ENCODE assay signal across 8 cellular contexts in genomic region chr11:103108933-103109817, GRCh38. TPM values are rescaled to one million over a fixed set of nuclear protein-coding genes. Genes with fewer than 3 reads are reported as not detected.
DNase-seq lines count a peak whose midpoint lies in the region; TF ChIP-seq lines count a peak whose summit lies in the region.

Gene DYNC2H1 (plus strand): TSS chr11:103109426. CDS start chr11:103109575, 149 bp downstream.

- no peak within 1 kb of the TSS for H2BK120ac ChIP-seq in neuronal stem cell (ENCODE audit: low read depth, low read length)

- H2AK5ac ChIP-seq in neuronal stem cell (ENCODE audit: low read depth, low read length): no peak within 1 kb of the TSS

- TF ChIP-seq CTCF in LNCAP (IDR thresholded peaks at IDR 0.05): peak; percentile 62

- no peak within 1 kb of the TSS for H2BK5ac ChIP-seq in neuronal stem cell (ENCODE audit: low read length)

- no peak within 1 kb of the TSS for H3K14ac ChIP-seq in neuronal stem cell (ENCODE audit: low read length)

- peak within 1 kb of the TSS; percentile 86 to 87 for H3K4me3 ChIP-seq in neuronal stem cell (ENCODE audit: low read length in 2 of 2)

- H3K79me1 ChIP-seq in neuronal stem cell (ENCODE audit: low read depth, low read length): no peaks in the 10 kb centered on the region

- DNase-seq in EL: peak; percentile 94
- peak; percentile 90 for DNase-seq in H4 (ENCODE audit: low spot score)
- peak; percentile 85 to 89 for DNase-seq in SHP77 (lab: John Stamatoyannopoulos, UW)
- DNase-seq in activated effector memory CD4-positive, alpha-beta T cell treated with anti-CD3 and anti-CD28 coated beads, Interleukin-2, amount 50 U/mL, for 16 hours: peak; percentile 95
- peak; percentile 89 for DNase-seq in foreskin melanocyte
- peak; percentile 81 for DNase-seq in neuronal stem cell (ENCODE audit: low spot score)
- peak; percentile 84 for DNase-seq in stromal cell of bone marrow (ENCODE audit: low read depth)

- no CpG with 5 or more reads among the region's 53 CpGs for WGBS in neuronal stem cell (ENCODE audit: extremely low coverage in 2 of 2, insufficient read length in 2 of 2, insufficient replicate concordance in 1 of 2), 2 donors

- H3K23ac ChIP-seq in neuronal stem cell (ENCODE audit: low read depth, low read length, poor library complexity): no peak within 1 kb of the TSS

- H3K4ac ChIP-seq in neuronal stem cell (ENCODE audit: low read length): no peak within 1 kb of the TSS

- H2BK15ac ChIP-seq in neuronal stem cell (ENCODE audit: low read length): no peak within 1 kb of the TSS

- peaks cover 0 to 7% of the 10 kb centered on the region in 2 donors for H3K36me3 ChIP-seq in neuronal stem cell (replicated peaks in 1 of 2; ENCODE audit: control insufficient read depth in 2 of 2, insufficient read depth in 2 of 2, low read length in 2 of 2)

- peak within 1 kb of the TSS; percentile 92 for H2AFZ ChIP-seq in neuronal stem cell (ENCODE audit: low read length)

- no peaks in the 10 kb centered on the region for H3K9me3 ChIP-seq in neuronal stem cell (replicated peaks in 1 of 2; ENCODE audit: control insufficient read depth in 2 of 2, insufficient read depth in 1 of 2, low read depth in 1 of 2, low read length in 2 of 2)

- H3K4me1 ChIP-seq in neuronal stem cell (ENCODE audit: control insufficient read depth in 2 of 2, insufficient read depth in 1 of 2, low read depth in 1 of 2, low read length in 2 of 2): peaks cover 0 to 6% of the 10 kb centered on the region in 2 donors

- H3K9ac ChIP-seq in neuronal stem cell (ENCODE audit: low read depth, low read length, poor library complexity): peak within 1 kb of the TSS; percentile 87

- no peak within 1 kb of the TSS for H2BK12ac ChIP-seq in neuronal stem cell (ENCODE audit: low read length)

- H4K8ac ChIP-seq in neuronal stem cell (ENCODE audit: low read depth, low read length): no peak within 1 kb of the TSS

- H3K18ac ChIP-seq in neuronal stem cell (ENCODE audit: low read length): peak within 1 kb of the TSS; percentile 62

- peak within 1 kb of the TSS; percentile 76 for H3K4me2 ChIP-seq in neuronal stem cell (ENCODE audit: insufficient read depth, low read length, poor library complexity, severe bottlenecking)

- no peak within 1 kb of the TSS for H4K91ac ChIP-seq in neuronal stem cell (ENCODE audit: low read depth, low read length, poor library complexity)

- peak within 1 kb of the TSS; percentile 75 for H3K27ac ChIP-seq in neuronal stem cell (replicated peaks; ENCODE audit: low read length)

- peaks cover 0 to 5% (median 0%) of the 10 kb centered on the region in 3 experiments for H3K27me3 ChIP-seq in neuronal stem cell (ENCODE audit: control insufficient read depth in 3 of 3, insufficient read depth in 3 of 3, low read depth in 1 of 3, low read length in 3 of 3)

RNA-seq across cellular contexts. Expression of gene DYNC2H1, which starts in this region (rescaled TPM):
- 6.1 and 10.0 TPM in 2 replicates for total RNA-seq in H4 (2014; rRNA removed; shearing (Covaris generic))
- 8.7 TPM for polyA plus RNA-seq in neuronal stem cell (2013, experiment 1 of 2)
- polyA plus RNA-seq in neuronal stem cell (2013, experiment 2 of 2): 8.4 TPM

Comparison
In these comparisons a context has a peak if more than half of its experiments do, and no peak if none do; other contexts are left out.
1. Peak in every context shown above with its lines: DNase-seq, H3K4me3 ChIP-seq and H3K27ac ChIP-seq.